11 cellular contexts compared by ENCODE assay signal in genomic region chr12:114799574-114800487, GRCh38.
DNase-seq lines count a peak whose midpoint lies in the region; ATAC-seq and TF ChIP-seq lines count a peak whose summit lies in the region.
"Had no signal": no experiment of that assay in that cellular context is flagged by ENCODE, and none has a peak within 500 bp of the region (broad histone marks: within the 10 kb centered on the region; RNA-seq: fewer than 3 reads in every experiment).

No MANE protein-coding gene starts in this region.

- H2AK5ac ChIP-seq in H9 (ENCODE audit: insufficient read length, low read length), result no peak overlapping the region

- no peak overlapping the region for H3K27ac ChIP-seq in H9 (ENCODE audit: insufficient read length, low read depth, low read length)
- H3K27ac ChIP-seq in body of pancreas, result no peak overlapping the region
- H3K27ac ChIP-seq in smooth muscle cell (ENCODE audit: low read depth), result peak overlapping the region; percentile 54
- H3K27ac ChIP-seq: foreskin keratinocyte had no signal

- no peak overlapping the region for H4K5ac ChIP-seq in H9 (ENCODE audit: insufficient read length, low read depth, low read length)

- no peak overlapping the region for H3K4me3 Mint-ChIP-seq in H9
- H3K4me3 Mint-ChIP-seq: activated B cell treated with CpG ODN at 0.5 μM for 24 hours; natural killer cell treated with Interleukin-12 subunit alpha and Interleukin-12 subunit beta and Interleukin-15 and Interleukin-18, amount 100 ng/mL, for 72 hours had no signal

- H3K79me2 ChIP-seq in H9 (ENCODE audit: insufficient read depth, low read length) (no peaks in the 10 kb centered on the region), smooth muscle cell (ENCODE audit: low read depth) (no peaks in the 10 kb centered on the region)

- H4K20me1 ChIP-seq in H9 (ENCODE audit: control insufficient read depth, insufficient read depth, insufficient read length), result no peaks in the 10 kb centered on the region
- H4K20me1 ChIP-seq in smooth muscle cell (ENCODE audit: low read depth), result no peaks in the 10 kb centered on the region

- H3K27me3 Mint-ChIP-seq in H9 (ENCODE audit: low read depth), result no peaks in the 10 kb centered on the region
- H3K27me3 Mint-ChIP-seq: activated B cell treated with CpG ODN at 0.5 μM for 24 hours; natural killer cell treated with Interleukin-12 subunit alpha and Interleukin-12 subunit beta and Interleukin-15 and Interleukin-18, amount 100 ng/mL, for 72 hours had no signal

- H2BK15ac ChIP-seq in H9 (ENCODE audit: low read depth, low read length), result no peak overlapping the region

- no peaks in the 10 kb centered on the region for H3F3A ChIP-seq in smooth muscle cell (ENCODE audit: low read depth)

- no CpG with 5 or more reads among the region's 16 CpGs for WGBS in H9 (ENCODE audit: extremely low coverage, insufficient read length, low lambda C conversion rate)
- 34 to 52% methylated on average over 11 to 16 of the region's 16 CpGs for WGBS in body of pancreas, 2 donors
- 36% methylated on average over 16 of the region's 16 CpGs for WGBS in smooth muscle cell (ENCODE audit: low lambda C conversion rate)

- no peak overlapping the region for H3K9ac ChIP-seq in H9 (ENCODE audit: extremely low read depth, insufficient read length, low read length)
- no peak overlapping the region for H3K9ac ChIP-seq in smooth muscle cell (ENCODE audit: low read depth)

- no peaks in the 10 kb centered on the region for H3K36me3 Mint-ChIP-seq in H9 (ENCODE audit: insufficient read depth in 1 of 3, low read depth in 3 of 3)
- H3K36me3 Mint-ChIP-seq: natural killer cell treated with Interleukin-12 subunit alpha and Interleukin-12 subunit beta and Interleukin-15 and Interleukin-18, amount 100 ng/mL, for 72 hours had no signal

- no peak overlapping the region for H2BK12ac ChIP-seq in H9 (ENCODE audit: insufficient read length, low read depth, low read length)

- H3K79me1 ChIP-seq in H9 (ENCODE audit: insufficient read depth, low read depth, low read length, poor library complexity, severe bottlenecking), result no peaks in the 10 kb centered on the region

- H3K56ac ChIP-seq in H9 (ENCODE audit: insufficient read length, low read depth, low read length), result no peak overlapping the region

- intact Hi-C loops in body of pancreas (cut with DNase I), result no loop called here

- H3K36me3 ChIP-seq in body of pancreas (replicated peaks in 1 of 2; ENCODE audit: insufficient read depth in 1 of 2, low read depth in 2 of 2), result no peaks in the 10 kb centered on the region
- H3K36me3 ChIP-seq in smooth muscle cell (ENCODE audit: low read depth), result no peaks in the 10 kb centered on the region

- H3K14ac ChIP-seq in H9 (ENCODE audit: insufficient read depth, low read length), result no peak overlapping the region

- H3K4ac ChIP-seq in H9 (ENCODE audit: low read depth, low read length), result no peak overlapping the region

- H3K27ac Mint-ChIP-seq in H9, result peak overlapping the region in 1 of 3 experiments; percentile 62; a peak in 1 of 7 replicates
- H3K27ac Mint-ChIP-seq: activated B cell treated with CpG ODN at 0.5 μM for 24 hours; natural killer cell treated with Interleukin-12 subunit alpha and Interleukin-12 subunit beta and Interleukin-15 and Interleukin-18, amount 100 ng/mL, for 72 hours had no signal

- H3K27me3 ChIP-seq in H9 (ENCODE audit: insufficient read depth, low read length), result no peaks in the 10 kb centered on the region
- no peaks in the 10 kb centered on the region for H3K27me3 ChIP-seq in body of pancreas
- H3K27me3 ChIP-seq in smooth muscle cell (ENCODE audit: low read depth), result no peaks in the 10 kb centered on the region
- H3K27me3 ChIP-seq: foreskin keratinocyte had no signal

- TF ChIP-seq CTCF in H9 (conservative IDR thresholded peaks at IDR 0.05) (no peak), body of pancreas (IDR thresholded peaks at IDR 0.05) (no peak), smooth muscle cell (IDR thresholded peaks at IDR 0.05; ENCODE audit: borderline replicate concordance, insufficient read depth, poor library complexity, severe bottlenecking) (no peak)

- H3K4me3 ChIP-seq in body of pancreas (no peak overlapping the region), smooth muscle cell (no peak overlapping the region)

- no peaks in the 10 kb centered on the region for H3K9me3 ChIP-seq in H9 (ENCODE audit: control insufficient read depth, low read depth, low read length)
- H3K9me3 ChIP-seq in body of pancreas, result no peaks in the 10 kb centered on the region
- no peaks in the 10 kb centered on the region for H3K9me3 ChIP-seq in smooth muscle cell (replicated peaks; ENCODE audit: low read depth)

- H3K4me1 ChIP-seq in H9 (ENCODE audit: insufficient read depth, low read length) (no peaks in the 10 kb centered on the region), body of pancreas (peaks cover 5% of the 10 kb centered on the region), smooth muscle cell (ENCODE audit: low read depth) (peaks cover 7% of the 10 kb centered on the region)
- H3K4me1 ChIP-seq: foreskin keratinocyte had no signal

- H4K8ac ChIP-seq in H9 (replicated peaks; ENCODE audit: insufficient read length, low read depth, low read length), result no peak overlapping the region

- ATAC-seq in body of pancreas (peak; percentile 93), GM21423 (IDR thresholded peaks at IDR 0.05; ENCODE audit: unreplicated experiment) (no peak)
- ATAC-seq: foreskin keratinocyte; natural killer cell treated with Interleukin-12 subunit alpha and Interleukin-12 subunit beta and Interleukin-15 and Interleukin-18, amount 100 ng/mL, for 72 hours had no signal

- H3K4me2 ChIP-seq in H9 (ENCODE audit: insufficient read depth, insufficient read length, low read length) (no peak overlapping the region), smooth muscle cell (peak overlapping the region; percentile 59)

- no peak overlapping the region for H2BK5ac ChIP-seq in H9 (ENCODE audit: insufficient read length, low read length)

- peaks cover 5 to 8% of the 10 kb centered on the region in 2 experiments; a peak in 3 of 4 replicates for H3K4me1 Mint-ChIP-seq in H9
- H3K4me1 Mint-ChIP-seq: activated B cell treated with CpG ODN at 0.5 μM for 24 hours had no signal

- no peak overlapping the region for H3K23ac ChIP-seq in H9 (ENCODE audit: insufficient read length, low read depth, low read length)

- no peak overlapping the region for H4K91ac ChIP-seq in H9 (ENCODE audit: insufficient read length, low read depth, low read length)

- H2BK20ac ChIP-seq in H9 (ENCODE audit: low read depth, low read length, poor library complexity, severe bottlenecking), result no peak overlapping the region

- no peaks in the 10 kb centered on the region; a peak in 1 of 5 replicates for H3K9me3 Mint-ChIP-seq in H9
- H3K9me3 Mint-ChIP-seq: natural killer cell treated with Interleukin-12 subunit alpha and Interleukin-12 subunit beta and Interleukin-15 and Interleukin-18, amount 100 ng/mL, for 72 hours had no signal

- no peak for TF ChIP-seq POLR2A in body of pancreas (IDR thresholded peaks at IDR 0.05)

- H3K18ac ChIP-seq in H9 (ENCODE audit: insufficient read length, low read depth, low read length), result no peak overlapping the region

- DNase-seq in H9 (peak; percentile 64), body of pancreas (peak; percentile 71 to 83 (median 80)), left kidney (ENCODE audit: low read depth, low spot score) (peak; percentile 64), smooth muscle cell (lab: John Stamatoyannopoulos, UW; ENCODE audit: unreplicated experiment) (no peak), NCI-H2029 treated with DMSO at 0.1 percent for 48 hours (lab: John Stamatoyannopoulos, UW) (no peak)
- no peak for DNase-seq in activated naive CD4-positive, alpha-beta T cell treated with Interleukin-2 at 50 U/mL for 16 hours
- no peak for DNase-seq in activated naive CD4-positive, alpha-beta T cell (lab: John Stamatoyannopoulos, UW)
- DNase-seq: activated B cell treated with CpG ODN at 0.5 μM for 24 hours, foreskin keratinocyte had no signal

- no peak overlapping the region for H3T11ph ChIP-seq in H9 (ENCODE audit: low read length)

- no peaks in the 10 kb centered on the region for H3K23me2 ChIP-seq in H9 (ENCODE audit: insufficient read length, low read depth, low read length, poor library complexity, severe bottlenecking)

- H2AFZ ChIP-seq in H9 (ENCODE audit: low read length) (no peak overlapping the region), smooth muscle cell (ENCODE audit: low read depth) (peak overlapping the region; percentile 71)

- H2BK120ac ChIP-seq in H9 (ENCODE audit: low read depth, low read length, poor library complexity, severe bottlenecking), result no peak overlapping the region

Comparison
In these comparisons a context has a peak if more than half of its experiments do, and no peak if none do; other contexts are left out.
1. DNase-seq: peak in H9 (single experiment), body of pancreas (4 of 4) and left kidney (single experiment); none in smooth muscle cell (single experiment), NCI-H2029 treated with DMSO at 0.1 percent for 48 hours (single experiment), activated naive CD4-positive, alpha-beta T cell treated with Interleukin-2 at 50 U/mL for 16 hours (single experiment) and activated naive CD4-positive, alpha-beta T cell (0 of 4).